In genomic region chr4:91064157-91064853, GRCh38 we compare ENCODE assay signal across 8 cellular contexts.
A peak's percentile ranks its signal among the peaks of the same experiment; 100 is the strongest.
DNase-seq lines count a peak whose midpoint lies in the region; ATAC-seq and TF ChIP-seq lines count a peak whose summit lies in the region.

No MANE protein-coding gene starts in this region.

- H3K27ac ChIP-seq in vagina, result no peak overlapping the region

- H3K36me3 Mint-ChIP-seq in nephron (ENCODE audit: low read depth), result no peaks in the 10 kb centered on the region

- no peak overlapping the region for H3K4me3 ChIP-seq in vagina

- in situ Hi-C loops in G401 (cut with HindIII; ENCODE audit: low sequenced_read_pairs), result no loop called here

- peak overlapping the region in 1 of 3 experiments; percentile 4 for H3K4me3 Mint-ChIP-seq in nephron

- no peaks in the 10 kb centered on the region for H3K36me3 ChIP-seq in vagina

- no peaks in the 10 kb centered on the region for H3K9me3 Mint-ChIP-seq in nephron

- no peak for TF ChIP-seq POLR2A in vagina (IDR thresholded peaks at IDR 0.05)

- TF ChIP-seq CTCF in nephron (IDR thresholded peaks at IDR 0.05; ENCODE audit: unreplicated experiment in 3 of 3) (no peak), vagina (IDR thresholded peaks at IDR 0.05) (no peak)

- H3K27ac Mint-ChIP-seq in nephron, result peak overlapping the region; percentile 95 to 96 (median 95)

- no peaks in the 10 kb centered on the region for H3K4me1 ChIP-seq in vagina

- ATAC-seq in HG03135 (IDR thresholded peaks at IDR 0.05; ENCODE audit: unreplicated experiment) (no peak), left cardiac atrium (no peak)

- intact Hi-C loops in vagina (cut with DNase I), result no loop called here
- intact Hi-C loops in posterior cingulate gyrus (cut with DNase I), result no loop called here
- intact Hi-C loops in left cardiac atrium (cut with DNase I), result no loop called here

- no peaks in the 10 kb centered on the region for H3K9me3 ChIP-seq in vagina

- DNase-seq in G401 (ENCODE audit: low spot score) (peak; percentile 66), NCI-H2107 (lab: John Stamatoyannopoulos, UW) (peak; percentile 73), astrocyte of the hippocampus (ENCODE audit: low read depth, low spot score) (peak; percentile 74), vagina (ENCODE audit: extremely low spot score in 2 of 2) (no peak), posterior cingulate gyrus (no peak), left cardiac atrium (no peak)

- H3K27me3 Mint-ChIP-seq in nephron (ENCODE audit: low read depth), result no peaks in the 10 kb centered on the region

- peaks cover 32% of the 10 kb centered on the region for H3K4me1 Mint-ChIP-seq in nephron

- H3K27me3 ChIP-seq in vagina, result no peaks in the 10 kb centered on the region

Comparison
In these comparisons a context has a peak if more than half of its experiments do, and no peak if none do; other contexts are left out.
1. DNase-seq: peak in G401 (single experiment), NCI-H2107 (single experiment) and astrocyte of the hippocampus (single experiment); none in vagina (0 of 2), posterior cingulate gyrus (0 of 10) and left cardiac atrium (single experiment).